In genomic region chr7:100489824-100490223, GRCh38 we compare ENCODE assay signal across 8 cellular contexts. TPM values are rescaled to one million over a fixed set of nuclear protein-coding genes. Genes with fewer than 3 reads are reported as not detected.
DNase-seq lines count a peak whose midpoint lies in the region; ATAC-seq, FAIRE-seq and TF ChIP-seq lines count a peak whose summit lies in the region.

No MANE protein-coding gene starts in this region.

- intact Hi-C loops in kidney (cut with DNase I) = no loop called here

- no peak overlapping the region for H3K4me3 Mint-ChIP-seq in stimulated activated memory B cell treated with anti-CD40 and anti-IgM and Interleukin-4, amounts not matched to agents 10 μg/mL and 1 μg/mL and 100 μg/mL, for 72 hours

- H3K4me1 Mint-ChIP-seq in stimulated activated memory B cell treated with anti-CD40 and anti-IgM and Interleukin-4, amounts not matched to agents 10 μg/mL and 1 μg/mL and 100 μg/mL, for 72 hours = peaks cover 17% of the 10 kb centered on the region

- no peak for TF ChIP-seq CTCF in D721Med (IDR thresholded peaks at IDR 0.05; ENCODE audit: insufficient read depth, missing control alignments)
- TF ChIP-seq CTCF in HL-60 (IDR thresholded peaks at IDR 0.05; ENCODE audit: insufficient read depth, low read length) = no peak
- TF ChIP-seq CTCF in kidney (IDR thresholded peaks at IDR 0.05; ENCODE audit: borderline replicate concordance, extremely low read depth, insufficient read depth) = no peak

- peaks cover 64% of the 10 kb centered on the region for H3K27me3 Mint-ChIP-seq in stimulated activated memory B cell treated with anti-CD40 and anti-IgM and Interleukin-4, amounts not matched to agents 10 μg/mL and 1 μg/mL and 100 μg/mL, for 72 hours

- DNase-seq in D721Med (ENCODE audit: insufficient read length, low spot score) (peak; percentile 100), HL-60 (ENCODE audit: low read depth in 1 of 2, low spot score in 1 of 2) (peak; percentile 77 to 84), NCI-H748 (lab: John Stamatoyannopoulos, UW; ENCODE audit: unreplicated experiment) (peak; percentile 100), amygdala (lab: John Stamatoyannopoulos, UW) (peak in 54 of 56 donors; percentile 32 to 97 (median 87)), kidney (peak; percentile 89)

- no peak for FAIRE-seq in D721Med (lab: Jason Lieb, UNC)
- no peak for FAIRE-seq in kidney (lab: Jason Lieb, UNC)

- H3K27ac ChIP-seq in HL-60 (replicated peaks) (no peak overlapping the region), kidney (ENCODE audit: low read depth in 2 of 2, low read length in 2 of 2) (no peak overlapping the region)

- no peaks in the 10 kb centered on the region for H3K36me3 ChIP-seq in kidney (ENCODE audit: control insufficient read depth in 1 of 2, insufficient read depth in 2 of 2, low read length in 2 of 2)

- H3K9me3 Mint-ChIP-seq in stimulated activated memory B cell treated with anti-CD40 and anti-IgM and Interleukin-4, amounts not matched to agents 10 μg/mL and 1 μg/mL and 100 μg/mL, for 72 hours = no peaks in the 10 kb centered on the region

- peaks cover 16% of the 10 kb centered on the region for H3K27me3 ChIP-seq in HL-60 (ENCODE audit: insufficient read depth, poor library complexity, severe bottlenecking)

- ATAC-seq in GM19463 (IDR thresholded peaks at IDR 0.05; ENCODE audit: unreplicated experiment) = no peak
- no peak for ATAC-seq in HG03521 (IDR thresholded peaks at IDR 0.05; ENCODE audit: unreplicated experiment)
- ATAC-seq in stimulated activated memory B cell treated with anti-CD40 and anti-IgM and Interleukin-4, amounts not matched to agents 10 μg/mL and 1 μg/mL and 100 μg/mL, for 72 hours = no peak

- no peak overlapping the region for H3K9ac ChIP-seq in kidney (ENCODE audit: low read length in 2 of 2)

- H3K4me3 ChIP-seq in HL-60 (replicated peaks; ENCODE audit: insufficient read depth, low read length) = no peak overlapping the region
- no peak overlapping the region for H3K4me3 ChIP-seq in kidney (ENCODE audit: low read length in 2 of 2)

- no peaks in the 10 kb centered on the region for H3K9me3 ChIP-seq in kidney (ENCODE audit: control insufficient read depth in 1 of 2, low read length in 2 of 2)

- peaks cover 0 to 5% of the 10 kb centered on the region in 2 donors for H3K4me1 ChIP-seq in kidney (ENCODE audit: control insufficient read depth in 1 of 2, insufficient read depth in 1 of 2, low read depth in 1 of 2, low read length in 2 of 2)

- H3K27ac Mint-ChIP-seq in stimulated activated memory B cell treated with anti-CD40 and anti-IgM and Interleukin-4, amounts not matched to agents 10 μg/mL and 1 μg/mL and 100 μg/mL, for 72 hours = no peak overlapping the region

- H3K36me3 Mint-ChIP-seq in stimulated activated memory B cell treated with anti-CD40 and anti-IgM and Interleukin-4, amounts not matched to agents 10 μg/mL and 1 μg/mL and 100 μg/mL, for 72 hours = no peaks in the 10 kb centered on the region

RNA-seq across cellular contexts. Expression of gene NYAP1, which starts 6.1 kb away (rescaled TPM):
- 0.41 TPM for total RNA-seq in kidney
- polyA plus RNA-seq in kidney (ENCODE audit: insufficient read depth, low read depth, low replicate concordance) = 0.69 TPM

RNA-seq across cellular contexts. Expression of gene TSC22D4, which starts 10.8 kb away (rescaled TPM):
- 61.5 TPM for total RNA-seq in kidney
- polyA plus RNA-seq in kidney (ENCODE audit: insufficient read depth, low read depth, low replicate concordance) = 67.0 TPM

RNA-seq across cellular contexts. Expression of gene SPACDR, which starts 25.8 kb away (rescaled TPM):
- 0.54 TPM for total RNA-seq in kidney
- polyA plus RNA-seq in kidney (ENCODE audit: insufficient read depth, low read depth, low replicate concordance) = not detected

RNA-seq across cellular contexts. Expression of gene AGFG2, which starts 49.2 kb away (rescaled TPM):
- total RNA-seq in kidney = 37.3 TPM
- 24.3 TPM for polyA plus RNA-seq in kidney (ENCODE audit: insufficient read depth, low read depth, low replicate concordance)

RNA-seq across cellular contexts. Expression of gene PPP1R35, which starts 53.5 kb away (rescaled TPM):
- total RNA-seq in kidney = 41.7 TPM
- polyA plus RNA-seq in kidney (ENCODE audit: insufficient read depth, low read depth, low replicate concordance) = 40.2 TPM
